In the genomic region with DNA sequence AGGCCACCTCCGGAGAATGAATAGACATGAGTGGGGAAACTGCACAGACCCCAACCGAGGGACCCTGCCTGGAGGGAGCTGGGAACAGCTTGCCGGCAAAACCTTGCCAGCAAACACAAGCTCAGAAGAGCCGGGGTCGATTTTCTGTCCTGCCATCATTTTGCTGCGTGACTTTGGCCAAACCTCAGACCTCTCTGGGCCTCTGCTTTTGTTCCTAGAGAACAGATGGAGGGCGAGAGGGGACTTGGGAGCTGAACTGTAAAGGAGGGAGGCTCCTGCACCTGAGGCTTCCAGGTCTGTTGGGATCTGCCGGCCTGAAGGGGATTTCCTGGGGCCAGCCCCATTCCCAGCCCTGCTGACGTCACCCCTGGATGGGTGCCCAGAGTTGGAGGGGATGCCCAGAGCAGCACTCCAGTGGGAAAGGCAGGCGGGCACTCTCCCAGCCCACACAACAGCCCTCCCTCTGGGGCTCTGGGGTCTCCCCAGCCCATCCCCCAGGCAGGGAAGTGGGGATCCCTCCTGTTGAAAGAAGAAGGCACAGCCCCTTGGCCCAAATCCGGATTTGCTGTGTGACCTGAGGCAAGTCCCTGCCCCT, we compare ENCODE assay signal across 8 cellular contexts. TPM values are rescaled to one million over a fixed set of nuclear protein-coding genes. Genes with fewer than 3 reads are reported as not detected.
DNase-seq lines count a peak whose midpoint lies in the region; ATAC-seq, FAIRE-seq and TF ChIP-seq lines count a peak whose summit lies in the region.

No MANE protein-coding gene starts in this region.

- FAIRE-seq in HepG2 (lab: Jason Lieb, UNC) = no peak

- TF ChIP-seq RAD21 in HepG2 (CRISPR knock-in tag; IDR thresholded peaks at IDR 0.05) = no peak

- ATAC-seq in body of pancreas (peak; percentile 87), HepG2 (0 out of 3 replicates have a peak, but pooled peaks have one; percentile 14), aorta (ENCODE audit: low FRiP score) (peak; percentile 71)

- peak overlapping the region in 3 of 4 donors; percentile 13 to 54 (median 27) for H3K27ac ChIP-seq in body of pancreas
- H3K27ac ChIP-seq in HepG2 (ENCODE audit: extremely low read length, insufficient read depth, low read length) = no peak overlapping the region
- H3K27ac ChIP-seq in aorta (ENCODE audit: low read depth in 1 of 2, low read length in 2 of 2) = peak overlapping the region; percentile 84 to 95

- H3K79me2 ChIP-seq in HepG2 (ENCODE audit: insufficient read depth, low read length) = no peaks in the 10 kb centered on the region

- WGBS in body of pancreas, 2 donors = 33 to 41% methylated on average over 10 of the region's 11 CpGs
- WGBS in HepG2 (ENCODE audit: low lambda C conversion rate) = 30% methylated on average over 4 of the region's 11 CpGs
- WGBS in aorta, 2 donors = 6 to 8% methylated on average over 11 of the region's 11 CpGs

- H3K9ac ChIP-seq in HepG2 (ENCODE audit: insufficient read depth, low read depth, low read length) = no peak overlapping the region

- intact Hi-C loops in body of pancreas (cut with DNase I) = no loop called here
- intact Hi-C loops in HepG2 (cut with micrococcal nuclease; ENCODE audit: unreplicated experiment) = no loop called here
- intact Hi-C loops in aorta (cut with DNase I) = loop anchor here in 1 of 2 donors (5.0 kb wide), 1 partner anchor 42 kb away; a partner anchor contains a TSS

- BruUV-seq in HepG2 (replicated peaks; lab: Mats Ljungman, UMichigan) = no TSS peak

- POLR2A ChIA-PET in HepG2 (lab: Yijun Ruan, JAX) = no interaction called here

- H3K4me1 ChIP-seq in body of pancreas = peaks cover 18% of the 10 kb centered on the region
- peaks cover 11% of the 10 kb centered on the region for H3K4me1 ChIP-seq in HepG2 (ENCODE audit: insufficient read depth, low read length)
- peaks cover 0 to 4% of the 10 kb centered on the region in 2 donors for H3K4me1 ChIP-seq in aorta (ENCODE audit: control insufficient read depth in 1 of 2, insufficient read depth in 2 of 2, low read length in 2 of 2)

- H3K27me3 ChIP-seq in body of pancreas (no peaks in the 10 kb centered on the region), HepG2 (ENCODE audit: control insufficient read depth in 1 of 2, insufficient read depth in 2 of 2, low read length in 2 of 2) (peaks cover 8 to 43% of the 10 kb centered on the region in 2 experiments; a peak in 4 of 5 replicates), aorta (ENCODE audit: control insufficient read depth in 1 of 2, insufficient read depth in 2 of 2, low read length in 1 of 2) (no peaks in the 10 kb centered on the region)

- CTCF ChIA-PET in HepG2 (lab: Yijun Ruan, JAX; ENCODE audit: low intra/inter-chr PET ratio, low total read pairs) = no interaction called here

- H3K36me3 ChIP-seq in body of pancreas (replicated peaks in 1 of 2; ENCODE audit: insufficient read depth in 1 of 2, low read depth in 2 of 2) (no peaks in the 10 kb centered on the region), HepG2 (replicated peaks in 1 of 2; ENCODE audit: control insufficient read depth in 1 of 2, insufficient read depth in 2 of 2, low read length in 2 of 2) (no peaks in the 10 kb centered on the region), aorta (ENCODE audit: control insufficient read depth in 1 of 2, insufficient read depth in 2 of 2, low read length in 1 of 2) (no peaks in the 10 kb centered on the region)

- H4K20me1 ChIP-seq in HepG2 (ENCODE audit: insufficient read depth, low read length) = no peaks in the 10 kb centered on the region

- H3K4me3 ChIP-seq in body of pancreas (no peak overlapping the region), HepG2 (replicated peaks in 1 of 3; ENCODE audit: insufficient read depth in 1 of 3, low read depth in 2 of 3, low read length in 3 of 3) (no peak overlapping the region), aorta (ENCODE audit: low read length in 2 of 2) (no peak overlapping the region)

- TF ChIP-seq POLR2A in body of pancreas (IDR thresholded peaks at IDR 0.05) (peak in 2 of 3 donors; percentile 39), HepG2 (IDR thresholded peaks at IDR 0.05; ENCODE audit: insufficient read depth in 1 of 2, low read depth in 2 of 2, low read length in 2 of 2) (no peak)

- in situ Hi-C loops in HepG2 (cut with HindIII; ENCODE audit: extremely low pct_ligation_motif_present, low pct_unique_long_range_greater_than_20kb) = no loop called here

- H3K9me3 ChIP-seq in body of pancreas (no peaks in the 10 kb centered on the region), HepG2 (ENCODE audit: low read length) (no peaks in the 10 kb centered on the region), aorta (ENCODE audit: control insufficient read depth, low read length) (no peaks in the 10 kb centered on the region)

- TF ChIP-seq EP300 in HepG2 (IDR thresholded peaks at IDR 0.05; ENCODE audit: low read depth in 2 of 2, low read length in 2 of 2) (no peak), HepG2 (CRISPR knock-in tag; IDR thresholded peaks at IDR 0.05; ENCODE audit: borderline replicate concordance) (no peak)

- H2AFZ ChIP-seq in HepG2 (ENCODE audit: low read length) = no peak overlapping the region

- TF ChIP-seq CTCF in body of pancreas (IDR thresholded peaks at IDR 0.05) (no peak), HepG2 (CRISPR knock-in tag; IDR thresholded peaks at IDR 0.05) (no peak)

- H3K4me2 ChIP-seq in HepG2 (ENCODE audit: low read depth, low read length) = no peak overlapping the region

- peak; percentile 33 to 81 for DNase-seq in NCI-H446 (lab: John Stamatoyannopoulos, UW)
- DNase-seq in NCI-H446 treated with DMSO at 0.1 percent for 48 hours (lab: John Stamatoyannopoulos, UW) = no peak
- peak; percentile 84 to 88 (median 87) for DNase-seq in body of pancreas
- no peak for DNase-seq in HepG2 (ENCODE audit: low spot score)
- DNase-seq in aorta = peak; percentile 94 to 98
- DNase-seq in iPS-NIHi7 (ENCODE audit: extremely low spot score) = no peak
- DNase-seq in GF-D8 (lab: John Stamatoyannopoulos, UW) = no peak
- no peak for DNase-seq in NOMO-1 (lab: John Stamatoyannopoulos, UW; ENCODE audit: unreplicated experiment in 2 of 2)

TF ChIP-seq in HepG2, 621 proteins besides CTCF, POLR2A, EP300 and RAD21:
- TF ChIP-seq ZNF333 (CRISPR knock-in tag; IDR thresholded peaks at IDR 0.05; ENCODE audit: borderline replicate concordance) (no peak), CREB1 (IDR thresholded peaks at IDR 0.05) (peak; percentile 84), CREB1 (CRISPR knock-in tag; IDR thresholded peaks at IDR 0.05) (0 out of 2 replicates have a peak, but pooled peaks have one; percentile 17), ATF7 (IDR thresholded peaks at IDR 0.05) (peak; percentile 69), ATF7 (CRISPR knock-in tag; IDR thresholded peaks at IDR 0.05) (no peak), ZNF768 (CRISPR knock-in tag; IDR thresholded peaks at IDR 0.05) (peak; percentile 87)
TF ChIP-seq in HepG2: peak in this region for 3.

RNA-seq across cellular contexts. Expression of a gene that starts 40.4 kb away (rescaled TPM):
- 10 to 100 TPM; 18.4 to 40.9 TPM for total RNA-seq in body of pancreas
- total RNA-seq in HepG2 (2016; rRNA removed; fragmentation: Illumina TruSeq; extraction: Trizol) = 0.09 and 0.22 TPM in 2 replicates
- total RNA-seq in HepG2 (2016; cell fraction: cytosol; rRNA removed; fragmentation: Illumina TruSeq; extraction: Trizol; ENCODE audit: low read depth) = under 0.01 TPM in 1 of 2 replicates, not detected in the other
- total RNA-seq in HepG2 (2016; cell fraction: insoluble cytoplasmic fraction; rRNA removed; fragmentation: Illumina TruSeq; extraction: Trizol) = 0.04 and 0.09 TPM in 2 replicates
- total RNA-seq in HepG2 (2016; cell fraction: membrane; rRNA removed; fragmentation: Illumina TruSeq; extraction: Trizol) = 0.10 and 0.12 TPM in 2 replicates
- total RNA-seq in HepG2 (2016; cell fraction: nucleus; rRNA removed; fragmentation: Illumina TruSeq; extraction: Trizol) = 0.16 and 0.25 TPM in 2 replicates
- polyA plus RNA-seq in HepG2 (2011; rRNA removed) = 0.05 and 0.30 TPM in 2 replicates
- polyA plus RNA-seq in HepG2 (2011; cell fraction: cytosol; rRNA removed) = 0.04 and 0.07 TPM in 2 replicates
- 0.33 and 0.42 TPM in 2 replicates for polyA plus RNA-seq in HepG2 (2011; cell fraction: nucleus; rRNA removed)
- polyA plus RNA-seq in HepG2 (2012) = 0.07 and 0.19 TPM in 2 replicates
- polyA plus RNA-seq in HepG2 (2016; cell fraction: cytosol; fragmentation: Illumina TruSeq; extraction: Trizol; ENCODE audit: low read depth) = 0.02 and 0.03 TPM in 2 replicates
- polyA plus RNA-seq in HepG2 (2016; cell fraction: insoluble cytoplasmic fraction; fragmentation: Illumina TruSeq; extraction: Trizol; ENCODE audit: low read depth) = 0.15 and 0.20 TPM in 2 replicates
- polyA plus RNA-seq in HepG2 (2016; cell fraction: membrane; fragmentation: Illumina TruSeq; extraction: Trizol; ENCODE audit: low read depth) = 0.03 and 0.05 TPM in 2 replicates
- 0.30 and 0.49 TPM in 2 replicates for polyA plus RNA-seq in HepG2 (2016; cell fraction: nucleus; fragmentation: Illumina TruSeq; extraction: Trizol; ENCODE audit: insufficient read depth, low read depth)
- 0.46 and 18.5 TPM in 2 replicates for polyA minus RNA-seq in HepG2 (2011; rRNA and poly(A)+ RNA removed; ENCODE audit: low replicate concordance)
- polyA minus RNA-seq in HepG2 (2011; cell fraction: cytosol; rRNA and poly(A)+ RNA removed) = 0.30 and 0.70 TPM in 2 replicates
- 0.39 and 0.62 TPM in 2 replicates for polyA minus RNA-seq in HepG2 (2011; cell fraction: nucleus; rRNA and poly(A)+ RNA removed)
- 100 to 1,000 TPM; 327 to 478 TPM for total RNA-seq in aorta
- 100 to 1,000 TPM; 228 to 486 TPM for polyA plus RNA-seq in aorta

Comparison
In these comparisons a context has a peak if more than half of its experiments do, and no peak if none do; other contexts are left out.
1. DNase-seq: peak in NCI-H446 (2 of 2), body of pancreas (4 of 4) and aorta (2 of 2); none in NCI-H446 treated with DMSO at 0.1 percent for 48 hours (single experiment), HepG2 (single experiment), iPS-NIHi7 (single experiment), GF-D8 (single experiment) and NOMO-1 (0 of 2).
2. ATAC-seq: peak in every context shown above with its lines; median percentile 87 in body of pancreas; 71 in aorta; 14 in HepG2.
3. POLR2A ChIP-seq: peak in body of pancreas (2 of 3); none in HepG2 (0 of 2).
4. RNA of a gene that starts 40.4 kb away (total RNA-seq): 327 to 478 TPM in aorta and 18.4 to 40.9 TPM in body of pancreas; under 0.01 to 0.25 TPM in HepG2; every median in the first group is over 10 times any median in the second.